31 cellular contexts compared by ENCODE assay signal in genomic region chr3:161503271-161503670, GRCh38. TPM values are rescaled to one million over a fixed set of nuclear protein-coding genes. Genes with fewer than 3 reads are reported as not detected.
"Had no signal": no experiment of that assay in that cellular context is flagged by ENCODE, and none has a peak within 500 bp of the region (broad histone marks: within the 10 kb centered on the region; RNA-seq: fewer than 3 reads in every experiment).

No MANE protein-coding gene starts in this region.

- ATAC-seq: naive thymus-derived CD8-positive, alpha-beta T cell; natural killer cell treated with Interleukin-12 subunit alpha and Interleukin-12 subunit beta and Interleukin-15 and Interleukin-18, amount 100 ng/mL, for 72 hours; pancreas; psoas muscle; right cardiac atrium; sciatic nerve; stimulated activated memory B cell treated with anti-CD40 and anti-IgM and Interleukin-4, amounts not matched to agents 10 μg/mL and 1 μg/mL and 100 μg/mL, for 72 hours; stimulated activated naive CD8-positive, alpha-beta T cell treated with anti-CD3 and anti-CD28 coated beads, Interleukin-15, amount 100 ng/mL, for 72 hours; stimulated activated naive CD8-positive, alpha-beta T cell treated with anti-CD3 and anti-CD28 coated beads, Interleukin-15, Interleukin-2, amounts not matched to agents 100 U/mL and 50 U/mL, for 24 hours; upper lobe of right lung had no signal

- DNase-seq: naive thymus-derived CD8-positive, alpha-beta T cell; nephron progenitor cell; nucleus accumbens; psoas muscle; right cardiac atrium; spleen; stimulated activated CD4-positive, alpha-beta T cell treated with anti-CD3 and anti-CD28 coated beads, Interleukin-12 subunit alpha, Interleukin-12 subunit beta, amount 100 ng/mL, for 4 hours; stimulated activated CD4-positive, alpha-beta T cell treated with anti-CD3 and anti-CD28 coated beads, Interleukin-1b, Interleukin-23, amount 100 ng/mL, for 48 hours; stimulated activated CD4-positive, alpha-beta T cell treated with anti-CD3 and anti-CD28 coated beads, Interleukin-4, amount 100 ng/mL, for 1 hour; stimulated activated CD4-positive, alpha-beta T cell treated with anti-CD3 and anti-CD28 coated beads, Interleukin-4, amount 100 ng/mL, for 4 hours; stimulated activated CD8-positive, alpha-beta memory T cell treated with anti-CD3 and anti-CD28 coated beads, Interleukin-4, amount 100 ng/mL, for 48 hours; stimulated activated naive CD4-positive, alpha-beta T cell; stimulated activated naive CD8-positive, alpha-beta T cell treated with anti-CD3 and anti-CD28 coated beads, Interleukin-15, amount 100 ng/mL, for 72 hours; stimulated activated naive CD8-positive, alpha-beta T cell treated with anti-CD3 and anti-CD28 coated beads, Interleukin-15, Interleukin-2, amounts not matched to agents 100 U/mL and 50 U/mL, for 24 hours; substantia nigra; testis; tibial artery; transverse colon; upper lobe of right lung; uterus had no signal

RNA-seq across cellular contexts. Expression of gene OTOL1, which starts 6.7 kb away (rescaled TPM):
- total RNA-seq: naive thymus-derived CD8-positive, alpha-beta T cell; natural killer cell treated with Interleukin-12 subunit alpha and Interleukin-12 subunit beta and Interleukin-15 and Interleukin-18, amount 100 ng/mL, for 72 hours; omental fat pad; osteocyte; pancreas; progenitor cell of endocrine pancreas; psoas muscle; renal cortical epithelial cell; right cardiac atrium; sciatic nerve; smooth muscle cell; spleen; suprapubic skin; testis; transverse colon; upper lobe of right lung; urinary bladder; uterus had no signal
